8 cellular contexts compared by ENCODE assay signal in genomic region chr14:54564071-54564798, GRCh38. TPM values are rescaled to one million over a fixed set of nuclear protein-coding genes. Genes with fewer than 3 reads are reported as not detected.
DNase-seq lines count a peak whose midpoint lies in the region; ATAC-seq, FAIRE-seq and TF ChIP-seq lines count a peak whose summit lies in the region.

No MANE protein-coding gene starts in this region.

- DNase-seq in A549 (ENCODE audit: low read depth in 1 of 2, low spot score in 1 of 2) (peak; percentile 24 to 64), GM03348 (ENCODE audit: low spot score) (peak; percentile 14), NCI-H2029 treated with DMSO at 0.1 percent for 48 hours (lab: John Stamatoyannopoulos, UW) (peak; percentile 86), ascending aorta (ENCODE audit: low spot score in 2 of 2) (no peak), inferior parietal cortex (ENCODE audit: extremely low spot score) (peak; percentile 73), stomach (no peak)
- no peak for DNase-seq in stimulated activated CD4-positive, alpha-beta T cell treated with anti-CD3 and anti-CD28 coated beads, Interleukin-12 subunit alpha, Interleukin-12 subunit beta, amount 100 ng/mL, for 4 hours

- H3K27ac ChIP-seq in A549 (peak overlapping the region; percentile 88 to 98; a peak in 4 of 6 replicates), ascending aorta (peak overlapping the region; percentile 99 to 100), stomach (peak overlapping the region; percentile 96 to 100 (median 99))

- WGBS in A549 (ENCODE audit: missing lambda C conversion rate) = 6% methylated on average over 9 of the region's 9 CpGs
- WGBS in stomach, 5 donors = 2 to 8% (median 4%) methylated on average over 9 of the region's 9 CpGs

- TF ChIP-seq RAD21 in A549 (conservative IDR thresholded peaks at IDR 0.05 in 1 of 2, IDR thresholded peaks at IDR 0.05 in 1 of 2) = peak; percentile 90 to 91

- CTCF ChIA-PET in A549 (lab: Yijun Ruan, JAX) = interaction anchor here (0.6 to 13.8 kb wide), 65 partner anchors 9 to 1918 kb away, joined by 3 to 272 read pairs (median 5); partner anchors contain the start of gene CGRRF1

- H3K4me2 ChIP-seq in A549 = peak overlapping the region; percentile 88

- H3K27me3 ChIP-seq in ascending aorta (no peaks in the 10 kb centered on the region), stomach (peaks cover 0 to 24% (median 0%) of the 10 kb centered on the region in 3 donors)

- POLR2A ChIA-PET in A549 (lab: Yijun Ruan, JAX) = interaction anchor here (0.7 to 4.8 kb wide), 3 partner anchors 14 to 209 kb away, joined by 3 to 78 read pairs (median 3); no protein-coding TSS in a partner anchor

- TF ChIP-seq POLR2A in A549 (IDR thresholded peaks at IDR 0.05; ENCODE audit: low read length) (no peak), stomach (IDR thresholded peaks at IDR 0.05) (no peak)

- peak; percentile 92 for FAIRE-seq in A549 (lab: Jason Lieb, UNC)

- peaks cover 0 to 6% of the 10 kb centered on the region in 2 donors for H3K36me3 ChIP-seq in ascending aorta
- H3K36me3 ChIP-seq in stomach = no peaks in the 10 kb centered on the region

- ATAC-seq in A549 = no peak
- ATAC-seq in HG03442 (IDR thresholded peaks at IDR 0.05; ENCODE audit: unreplicated experiment) = no peak

- no peak for TF ChIP-seq EP300 in A549 (IDR thresholded peaks at IDR 0.05)
- no peak for TF ChIP-seq EP300 in stomach (IDR thresholded peaks at IDR 0.05)

- TF ChIP-seq CTCF in A549 (IDR thresholded peaks at IDR 0.05) (peak; percentile 94), ascending aorta (IDR thresholded peaks at IDR 0.05) (peak; percentile 63 to 82 (median 78)), stomach (IDR thresholded peaks at IDR 0.05) (peak in 5 of 7 experiments; percentile 79 to 95 (median 82))

- peak overlapping the region; percentile 75 for H3K4me3 ChIP-seq in A549
- peak overlapping the region; percentile 87 to 91 for H3K4me3 ChIP-seq in ascending aorta
- H3K4me3 ChIP-seq in stomach = peak overlapping the region; percentile 73 to 81 (median 77)

- no peaks in the 10 kb centered on the region for H3K9me3 ChIP-seq in A549
- no peaks in the 10 kb centered on the region for H3K9me3 ChIP-seq in ascending aorta
- H3K9me3 ChIP-seq in stomach = no peaks in the 10 kb centered on the region

- H3K4me1 ChIP-seq in A549 = peaks cover 15% of the 10 kb centered on the region
- peaks cover 0 to 5% of the 10 kb centered on the region in 2 donors for H3K4me1 ChIP-seq in ascending aorta
- peaks cover 0 to 37% (median 27%) of the 10 kb centered on the region in 4 donors for H3K4me1 ChIP-seq in stomach

- intact Hi-C loops in ascending aorta (cut with DNase I) (loop anchor here (1.0 to 5.0 kb wide), 3 partner anchors 127 to 328 kb away; no protein-coding TSS in a partner anchor), stomach (cut with DNase I; ENCODE audit: low total_unique reads) (loop anchor here (5.0 kb wide), 1 partner anchor 128 kb away; no protein-coding TSS in a partner anchor)

TF ChIP-seq in A549, 52 proteins besides CTCF, POLR2A, EP300 and RAD21:
- TF ChIP-seq HOXB5 (CRISPR knock-in tag; IDR thresholded peaks at IDR 0.05) = peak; percentile 77; the same call in 1 of the 2 replicates
- TF ChIP-seq, protein P1, sequence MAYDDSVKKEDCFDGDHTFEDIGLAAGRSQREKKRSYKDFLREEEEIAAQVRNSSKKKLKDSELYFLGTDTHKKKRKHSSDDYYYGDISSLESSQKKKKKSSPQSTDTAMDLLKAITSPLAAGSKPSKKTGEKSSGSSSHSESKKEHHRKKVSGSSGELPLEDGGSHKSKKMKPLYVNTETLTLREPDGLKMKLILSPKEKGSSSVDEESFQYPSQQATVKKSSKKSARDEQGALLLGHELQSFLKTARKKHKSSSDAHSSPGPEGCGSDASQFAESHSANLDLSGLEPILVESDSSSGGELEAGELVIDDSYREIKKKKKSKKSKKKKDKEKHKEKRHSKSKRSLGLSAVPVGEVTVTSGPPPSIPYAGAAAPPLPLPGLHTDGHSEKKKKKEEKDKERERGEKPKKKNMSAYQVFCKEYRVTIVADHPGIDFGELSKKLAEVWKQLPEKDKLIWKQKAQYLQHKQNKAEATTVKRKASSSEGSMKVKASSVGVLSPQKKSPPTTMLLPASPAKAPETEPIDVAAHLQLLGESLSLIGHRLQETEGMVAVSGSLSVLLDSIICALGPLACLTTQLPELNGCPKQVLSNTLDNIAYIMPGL (CRISPR knock-in tag; IDR thresholded peaks at IDR 0.05; ENCODE audit: borderline replicate concordance) = no peak
- TF ChIP-seq SMC3 (IDR thresholded peaks at IDR 0.05) = peak; percentile 88
- no peak for TF ChIP-seq FOSB (CRISPR knock-in tag; IDR thresholded peaks at IDR 0.05)

RNA-seq across cellular contexts. Expression of gene SAMD4A, which starts 2.7 kb away (rescaled TPM):
- polyA plus RNA-seq in A549 (2011; rRNA removed) = 3.9 and 5.3 TPM in 2 replicates
- polyA plus RNA-seq in A549 (2012; cell fraction: cytosol; rRNA removed) = 2.4 and 3.2 TPM in 2 replicates
- 7.7 and 10.7 TPM in 2 replicates for polyA plus RNA-seq in A549 (2012; cell fraction: nucleus; rRNA removed)
- polyA plus RNA-seq in A549 (2017; fragmentation: RNase III; extraction: RNeasy Plus Mini Kit Qiagen cat#74134 plus additional on column Dnase treatment) = 5.4 to 8.0 TPM (median 6.1 TPM) in 3 replicates
- 16.6 and 23.5 TPM in 2 replicates for polyA minus RNA-seq in A549 (2011; rRNA and poly(A)+ RNA removed)
- 66.0 TPM for total RNA-seq in ascending aorta
- 10 to 100 TPM; 11.6 to 67.4 (median 19.8) TPM for total RNA-seq in stomach
- 10 to 100 TPM in 1 of 3 donors, 1 to 10 TPM in 2; 2.5 to 12.1 (median 5.3) TPM for polyA plus RNA-seq in stomach

RNA-seq across cellular contexts. Expression of gene CGRRF1, which starts 54.5 kb away (rescaled TPM):
- polyA plus RNA-seq in A549 (2011; rRNA removed) (35.4 and 35.9 TPM in 2 replicates), A549 (2017; fragmentation: RNase III; extraction: RNeasy Plus Mini Kit Qiagen cat#74134 plus additional on column Dnase treatment) (15.4 to 18.2 TPM (median 15.8 TPM) in 3 replicates), stomach (10 to 100 TPM; 11.0 to 13.6 (median 11.0) TPM)
- 4.7 and 5.9 TPM in 2 replicates for polyA plus RNA-seq in A549 (2012; cell fraction: cytosol; rRNA removed)
- polyA plus RNA-seq in A549 (2012; cell fraction: nucleus; rRNA removed) = 2.6 and 4.0 TPM in 2 replicates
- polyA minus RNA-seq in A549 (2011; rRNA and poly(A)+ RNA removed) = 9.6 and 10.1 TPM in 2 replicates
- total RNA-seq in ascending aorta (1.2 TPM), stomach (10 to 100 TPM in 4 of 5 donors, 1 to 10 TPM in 1; 8.0 to 30.9 (median 19.1) TPM)

Comparison
In these comparisons a context has a peak if more than half of its experiments do, and no peak if none do; other contexts are left out.
1. DNase-seq: peak in A549 (2 of 2), GM03348 (single experiment), NCI-H2029 treated with DMSO at 0.1 percent for 48 hours (single experiment) and inferior parietal cortex (single experiment); none in ascending aorta (0 of 2), stomach (single experiment) and stimulated activated CD4-positive, alpha-beta T cell treated with anti-CD3 and anti-CD28 coated beads, Interleukin-12 subunit alpha, Interleukin-12 subunit beta, amount 100 ng/mL, for 4 hours (single experiment).
2. Peak in every context shown above with its lines, with median percentiles within 50 percentile points of each other: H3K27ac ChIP-seq, H3K4me3 ChIP-seq and CTCF ChIP-seq.